Comparison of ENCODE assay signal across 2 cellular contexts in genomic region chr13:44760434-44760833, GRCh38.
TF ChIP-seq lines count a peak whose summit lies in the region.

No MANE protein-coding gene starts in this region.

TF ChIP-seq in SK-N-SH, 30 proteins besides CTCF, POLR2A, EP300 and RAD21 (continued from another document):
- TF ChIP-seq IRF3 (IDR thresholded peaks at IDR 0.05; ENCODE audit: low read depth, low read length) (no peak), TAF1 (IDR thresholded peaks at IDR 0.05; ENCODE audit: borderline replicate concordance, low read depth, low read length) (no peak), MAX (IDR thresholded peaks at IDR 0.05; ENCODE audit: low read depth) (no peak), POLR2AphosphoS5 (IDR thresholded peaks at IDR 0.05; ENCODE audit: low read depth, low read length) (no peak), TEAD4 (IDR thresholded peaks at IDR 0.05; ENCODE audit: borderline replicate concordance, insufficient read depth) (no peak), RFX5 (IDR thresholded peaks at IDR 0.05; ENCODE audit: low read length) (no peak), RCOR1 (IDR thresholded peaks at IDR 0.05; ENCODE audit: low read length) (no peak), NFIC (IDR thresholded peaks at IDR 0.05; ENCODE audit: borderline replicate concordance) (no peak), JUND (IDR thresholded peaks at IDR 0.05) (no peak), ELF1 (IDR thresholded peaks at IDR 0.05) (no peak), SMC3 (IDR thresholded peaks at IDR 0.05; ENCODE audit: low read depth, low read length) (no peak), ZBTB33 (IDR thresholded peaks at IDR 0.05; ENCODE audit: borderline replicate concordance, low read depth) (no peak), GABPA (IDR thresholded peaks at IDR 0.05; ENCODE audit: low read depth) (no peak), TCF12 (IDR thresholded peaks at IDR 0.05) (no peak)

TF ChIP-seq in SK-N-SH treated with all-trans-retinoic acid at 6 μM for 48 hours, 23 proteins besides CTCF, POLR2A, EP300 and RAD21 (continued from another document):
- no peak for TF ChIP-seq PATZ1 (CRISPR knock-in tag; IDR thresholded peaks at IDR 0.05; ENCODE audit: borderline replicate concordance)
- no peak for TF ChIP-seq RARB (CRISPR knock-in tag; IDR thresholded peaks at IDR 0.05)
- TF ChIP-seq ZC3H10 (CRISPR knock-in tag; IDR thresholded peaks at IDR 0.05), result no peak
- no peak for TF ChIP-seq CSRNP3 (CRISPR knock-in tag; IDR thresholded peaks at IDR 0.05)
- TF ChIP-seq ESRRG (CRISPR knock-in tag; IDR thresholded peaks at IDR 0.05), result no peak
- TF ChIP-seq TSHZ2 (CRISPR knock-in tag; IDR thresholded peaks at IDR 0.05), result no peak
- TF ChIP-seq TOX (CRISPR knock-in tag; IDR thresholded peaks at IDR 0.05; ENCODE audit: borderline replicate concordance), result no peak
- TF ChIP-seq OSR1 (CRISPR knock-in tag; IDR thresholded peaks at IDR 0.05), result no peak
- TF ChIP-seq ZNF8 (CRISPR knock-in tag; IDR thresholded peaks at IDR 0.05), result no peak
